In genomic region chr5:75466317-75466716, GRCh38 we compare ENCODE assay signal across 17 cellular contexts. TPM values are rescaled to one million over a fixed set of nuclear protein-coding genes. Genes with fewer than 3 reads are reported as not detected.
DNase-seq lines count a peak whose midpoint lies in the region; ATAC-seq and TF ChIP-seq lines count a peak whose summit lies in the region.
"Had no signal": no experiment of that assay in that cellular context is flagged by ENCODE, and none has a peak within 500 bp of the region (broad histone marks: within the 10 kb centered on the region; RNA-seq: fewer than 3 reads in every experiment).

No MANE protein-coding gene starts in this region.

- H3K23ac ChIP-seq in H9 (ENCODE audit: insufficient read length, low read depth, low read length) (no peak overlapping the region), neuronal stem cell (ENCODE audit: low read depth, low read length, poor library complexity) (no peak overlapping the region)

- no peak for TF ChIP-seq POLR2A in Peyer's patch (IDR thresholded peaks at IDR 0.05)

- no peak overlapping the region for H3T11ph ChIP-seq in H9 (ENCODE audit: low read length)

- H3K4ac ChIP-seq in H9 (ENCODE audit: low read depth, low read length) (no peak overlapping the region), neuronal stem cell (ENCODE audit: low read length) (no peak overlapping the region)

- peaks cover 53% of the 10 kb centered on the region for H3K4me1 Mint-ChIP-seq in activated naive CD8-positive, alpha-beta T cell (ENCODE audit: low read depth)
- H3K4me1 Mint-ChIP-seq in activated naive CD8-positive, alpha-beta T cell treated with anti-CD3 and anti-CD28 coated beads, Interleukin-2, amount 50 U/mL, for 24 hours = peaks cover 41% of the 10 kb centered on the region
- H3K4me1 Mint-ChIP-seq in H9 = peaks cover 29 to 41% of the 10 kb centered on the region in 2 experiments

- no peak overlapping the region for H3K4me3 Mint-ChIP-seq in activated naive CD8-positive, alpha-beta T cell
- H3K4me3 Mint-ChIP-seq in activated naive CD8-positive, alpha-beta T cell treated with anti-CD3 and anti-CD28 coated beads, Interleukin-2, amount 50 U/mL, for 24 hours = no peak overlapping the region
- H3K4me3 Mint-ChIP-seq in H9 = no peak overlapping the region

- peaks cover 43% of the 10 kb centered on the region for H3K36me3 Mint-ChIP-seq in activated naive CD8-positive, alpha-beta T cell
- peaks cover 43% of the 10 kb centered on the region for H3K36me3 Mint-ChIP-seq in activated naive CD8-positive, alpha-beta T cell treated with anti-CD3 and anti-CD28 coated beads, Interleukin-2, amount 50 U/mL, for 24 hours (ENCODE audit: low read depth)
- peaks cover 4 to 15% (median 14%) of the 10 kb centered on the region in 3 experiments for H3K36me3 Mint-ChIP-seq in H9 (ENCODE audit: insufficient read depth in 1 of 3, low read depth in 3 of 3)

- ATAC-seq in activated naive CD8-positive, alpha-beta T cell treated with anti-CD3 and anti-CD28 coated beads, Interleukin-2, amount 50 U/mL, for 24 hours = no peak
- no peak for ATAC-seq in GM19023 (IDR thresholded peaks at IDR 0.05; ENCODE audit: unreplicated experiment)
- ATAC-seq: Right ventricle myocardium inferior had no signal

- no peaks in the 10 kb centered on the region for H4K20me1 ChIP-seq in H9 (ENCODE audit: control insufficient read depth, insufficient read depth, insufficient read length)

- H3K9ac ChIP-seq in H9 (ENCODE audit: extremely low read depth, insufficient read length, low read length) (no peak overlapping the region), neuronal stem cell (ENCODE audit: low read depth, low read length, poor library complexity) (no peak overlapping the region)
- H3K9ac ChIP-seq: GM23248, KMS-11 had no signal

- TF ChIP-seq CTCF in H9 (conservative IDR thresholded peaks at IDR 0.05) = no peak
- no peak for TF ChIP-seq CTCF in WERI-Rb-1 (IDR thresholded peaks at IDR 0.05; ENCODE audit: low read depth, low read length)
- TF ChIP-seq CTCF in Peyer's patch (IDR thresholded peaks at IDR 0.05) = no peak

- no peak for DNase-seq in activated naive CD8-positive, alpha-beta T cell treated with anti-CD3 and anti-CD28 coated beads, Interleukin-2, amount 50 U/mL, for 24 hours
- DNase-seq in H9 (no peak), WERI-Rb-1 (peak; percentile 56), neuronal stem cell (ENCODE audit: low spot score) (no peak), cerebellum (ENCODE audit: low spot score) (no peak), Peyer's patch (no peak)
- DNase-seq: CD8-positive, alpha-beta memory T cell; DMS 273 treated with DMSO at 0.1 percent for 48 hours; GM23248; NCI-H1417 treated with DMSO at 0.1 percent for 48 hours; NCI-H187 treated with DMSO at 0.1 percent for 48 hours; NCI-H345; NCI-H526 had no signal

- H2AK5ac ChIP-seq in H9 (ENCODE audit: insufficient read length, low read length) (no peak overlapping the region), neuronal stem cell (ENCODE audit: low read depth, low read length) (no peak overlapping the region)

- H3K27me3 ChIP-seq in H9 (ENCODE audit: insufficient read depth, low read length) (no peaks in the 10 kb centered on the region), WERI-Rb-1 (ENCODE audit: insufficient read depth, low read depth, severe bottlenecking) (no peaks in the 10 kb centered on the region), neuronal stem cell (ENCODE audit: control insufficient read depth in 3 of 3, insufficient read depth in 3 of 3, low read depth in 1 of 3, low read length in 3 of 3) (no peaks in the 10 kb centered on the region), Peyer's patch (no peaks in the 10 kb centered on the region)

- peaks cover 7% of the 10 kb centered on the region for H3K79me1 ChIP-seq in H9 (ENCODE audit: insufficient read depth, low read depth, low read length, poor library complexity, severe bottlenecking)
- H3K79me1 ChIP-seq in neuronal stem cell (ENCODE audit: low read depth, low read length) = no peaks in the 10 kb centered on the region

- H3K36me3 ChIP-seq in WERI-Rb-1 (no peaks in the 10 kb centered on the region), neuronal stem cell (replicated peaks in 1 of 2; ENCODE audit: control insufficient read depth in 2 of 2, insufficient read depth in 2 of 2, low read length in 2 of 2) (peaks cover 0 to 2% of the 10 kb centered on the region in 2 donors), Peyer's patch (no peaks in the 10 kb centered on the region)

- no CpG with 5 or more reads among the region's 6 CpGs for WGBS in H9 (ENCODE audit: extremely low coverage, insufficient read length, low lambda C conversion rate)
- no CpG with 5 or more reads among the region's 6 CpGs for WGBS in neuronal stem cell (ENCODE audit: extremely low coverage in 2 of 2, insufficient read length in 2 of 2, insufficient replicate concordance in 1 of 2), 2 donors

- no peak overlapping the region for H4K8ac ChIP-seq in H9 (replicated peaks; ENCODE audit: insufficient read length, low read depth, low read length)
- no peak overlapping the region for H4K8ac ChIP-seq in neuronal stem cell (ENCODE audit: low read depth, low read length)

- H2BK12ac ChIP-seq in H9 (ENCODE audit: insufficient read length, low read depth, low read length) (no peak overlapping the region), neuronal stem cell (ENCODE audit: low read length) (no peak overlapping the region)

- H3K14ac ChIP-seq in H9 (ENCODE audit: insufficient read depth, low read length) (no peak overlapping the region), neuronal stem cell (ENCODE audit: low read length) (no peak overlapping the region)

- H2BK5ac ChIP-seq in H9 (ENCODE audit: insufficient read length, low read length) (no peak overlapping the region), neuronal stem cell (ENCODE audit: low read length) (no peak overlapping the region)

- H2BK20ac ChIP-seq in H9 (ENCODE audit: low read depth, low read length, poor library complexity, severe bottlenecking) = no peak overlapping the region

- no peak overlapping the region for H3K27ac ChIP-seq in H9 (ENCODE audit: insufficient read length, low read depth, low read length)
- H3K27ac ChIP-seq in WERI-Rb-1 = no peak overlapping the region
- peak overlapping the region; percentile 15 for H3K27ac ChIP-seq in neuronal stem cell (replicated peaks; ENCODE audit: low read length)
- H3K27ac ChIP-seq in Peyer's patch = no peak overlapping the region
- H3K27ac ChIP-seq: GM23248, KMS-11 had no signal

- H3K4me1 ChIP-seq in H9 (ENCODE audit: insufficient read depth, low read length) (peaks cover 12% of the 10 kb centered on the region), neuronal stem cell (ENCODE audit: control insufficient read depth in 2 of 2, insufficient read depth in 1 of 2, low read depth in 1 of 2, low read length in 2 of 2) (peaks cover 0 to 10% of the 10 kb centered on the region in 2 donors), Peyer's patch (no peaks in the 10 kb centered on the region)

- peak overlapping the region; percentile 43 for H3K27ac Mint-ChIP-seq in activated naive CD8-positive, alpha-beta T cell
- H3K27ac Mint-ChIP-seq in activated naive CD8-positive, alpha-beta T cell treated with anti-CD3 and anti-CD28 coated beads, Interleukin-2, amount 50 U/mL, for 24 hours = no peak overlapping the region
- peak overlapping the region in 2 of 3 experiments; percentile 9 to 10; a peak in 3 of 7 replicates for H3K27ac Mint-ChIP-seq in H9

- H3K56ac ChIP-seq in H9 (ENCODE audit: insufficient read length, low read depth, low read length) = no peak overlapping the region

- H3K4me2 ChIP-seq in H9 (ENCODE audit: insufficient read depth, insufficient read length, low read length) (no peak overlapping the region), neuronal stem cell (ENCODE audit: insufficient read depth, low read length, poor library complexity, severe bottlenecking) (no peak overlapping the region)
- H3K4me2 ChIP-seq: KMS-11 had no signal

- H3K9me3 Mint-ChIP-seq in activated naive CD8-positive, alpha-beta T cell (ENCODE audit: low read depth) = peaks cover 39% of the 10 kb centered on the region
- H3K9me3 Mint-ChIP-seq in activated naive CD8-positive, alpha-beta T cell treated with anti-CD3 and anti-CD28 coated beads, Interleukin-2, amount 50 U/mL, for 24 hours = peaks cover 30% of the 10 kb centered on the region
- H3K9me3 Mint-ChIP-seq in H9 = peaks cover 6 to 10% of the 10 kb centered on the region in 2 experiments; a peak in 4 of 5 replicates

- no peak overlapping the region for H2BK120ac ChIP-seq in H9 (ENCODE audit: low read depth, low read length, poor library complexity, severe bottlenecking)
- no peak overlapping the region for H2BK120ac ChIP-seq in neuronal stem cell (ENCODE audit: low read depth, low read length)

- H3K23me2 ChIP-seq in H9 (ENCODE audit: insufficient read length, low read depth, low read length, poor library complexity, severe bottlenecking) = no peaks in the 10 kb centered on the region

- no peaks in the 10 kb centered on the region; the same call in 1 of the 2 replicates for H3K79me2 ChIP-seq in H9 (ENCODE audit: insufficient read depth, low read length)

- no peak overlapping the region for H3K18ac ChIP-seq in H9 (ENCODE audit: insufficient read length, low read depth, low read length)
- no peak overlapping the region for H3K18ac ChIP-seq in neuronal stem cell (ENCODE audit: low read length)

- no peak overlapping the region for H4K5ac ChIP-seq in H9 (ENCODE audit: insufficient read length, low read depth, low read length)

- H2BK15ac ChIP-seq in H9 (ENCODE audit: low read depth, low read length) (no peak overlapping the region), neuronal stem cell (ENCODE audit: low read length) (no peak overlapping the region)

- no peaks in the 10 kb centered on the region for H3K27me3 Mint-ChIP-seq in activated naive CD8-positive, alpha-beta T cell
- H3K27me3 Mint-ChIP-seq in activated naive CD8-positive, alpha-beta T cell treated with anti-CD3 and anti-CD28 coated beads, Interleukin-2, amount 50 U/mL, for 24 hours = no peaks in the 10 kb centered on the region
- no peaks in the 10 kb centered on the region for H3K27me3 Mint-ChIP-seq in H9 (ENCODE audit: low read depth)
- H3K27me3 Mint-ChIP-seq: CD8-positive, alpha-beta memory T cell had no signal

- H4K91ac ChIP-seq in H9 (ENCODE audit: insufficient read length, low read depth, low read length) (no peak overlapping the region), neuronal stem cell (ENCODE audit: low read depth, low read length, poor library complexity) (no peak overlapping the region)

- H2AFZ ChIP-seq in H9 (ENCODE audit: low read length) = no peak overlapping the region
- no peak overlapping the region for H2AFZ ChIP-seq in neuronal stem cell (ENCODE audit: low read length)
- H2AFZ ChIP-seq: GM23248 had no signal

- H3K4me3 ChIP-seq in WERI-Rb-1 (ENCODE audit: low read depth, low read length) (no peak overlapping the region), neuronal stem cell (ENCODE audit: low read length in 2 of 2) (no peak overlapping the region), Peyer's patch (no peak overlapping the region)
- H3K4me3 ChIP-seq: GM23248 had no signal

- H3K9me3 ChIP-seq in H9 (ENCODE audit: control insufficient read depth, low read depth, low read length) = no peaks in the 10 kb centered on the region
- peaks cover 2% of the 10 kb centered on the region for H3K9me3 ChIP-seq in WERI-Rb-1 (ENCODE audit: severe bottlenecking)
- H3K9me3 ChIP-seq in neuronal stem cell (replicated peaks in 1 of 2; ENCODE audit: control insufficient read depth in 2 of 2, insufficient read depth in 1 of 2, low read depth in 1 of 2, low read length in 2 of 2) = peaks cover 7 to 25% of the 10 kb centered on the region in 2 donors
- H3K9me3 ChIP-seq in Peyer's patch = peaks cover 0 to 11% (median 3%) of the 10 kb centered on the region in 4 donors

RNA-seq across cellular contexts. Expression of gene CERT1, which starts 45.1 kb away (rescaled TPM):
- total RNA-seq in H9 (2021) (48.1 and 50.2 TPM in 2 replicates), cerebellum (55.9 TPM), Peyer's patch (10 to 100 TPM; 32.2 to 52.0 (median 39.6) TPM)
- 23.2 TPM for polyA plus RNA-seq in neuronal stem cell (2013, experiment 1 of 2)
- 22.3 TPM for polyA plus RNA-seq in neuronal stem cell (2013, experiment 2 of 2)

RNA-seq across cellular contexts. Expression of gene POLK, which starts 45.4 kb away (rescaled TPM):
- total RNA-seq in H9 (2021) (7.6 and 9.9 TPM in 2 replicates), cerebellum (51.1 TPM), Peyer's patch (10 to 100 TPM; 24.5 to 58.6 (median 28.3) TPM)
- 11.2 TPM for polyA plus RNA-seq in neuronal stem cell (2013, experiment 1 of 2)
- 11.2 TPM for polyA plus RNA-seq in neuronal stem cell (2013, experiment 2 of 2)
